Comparison of ENCODE assay signal across 20 cellular contexts in the genomic region with DNA sequence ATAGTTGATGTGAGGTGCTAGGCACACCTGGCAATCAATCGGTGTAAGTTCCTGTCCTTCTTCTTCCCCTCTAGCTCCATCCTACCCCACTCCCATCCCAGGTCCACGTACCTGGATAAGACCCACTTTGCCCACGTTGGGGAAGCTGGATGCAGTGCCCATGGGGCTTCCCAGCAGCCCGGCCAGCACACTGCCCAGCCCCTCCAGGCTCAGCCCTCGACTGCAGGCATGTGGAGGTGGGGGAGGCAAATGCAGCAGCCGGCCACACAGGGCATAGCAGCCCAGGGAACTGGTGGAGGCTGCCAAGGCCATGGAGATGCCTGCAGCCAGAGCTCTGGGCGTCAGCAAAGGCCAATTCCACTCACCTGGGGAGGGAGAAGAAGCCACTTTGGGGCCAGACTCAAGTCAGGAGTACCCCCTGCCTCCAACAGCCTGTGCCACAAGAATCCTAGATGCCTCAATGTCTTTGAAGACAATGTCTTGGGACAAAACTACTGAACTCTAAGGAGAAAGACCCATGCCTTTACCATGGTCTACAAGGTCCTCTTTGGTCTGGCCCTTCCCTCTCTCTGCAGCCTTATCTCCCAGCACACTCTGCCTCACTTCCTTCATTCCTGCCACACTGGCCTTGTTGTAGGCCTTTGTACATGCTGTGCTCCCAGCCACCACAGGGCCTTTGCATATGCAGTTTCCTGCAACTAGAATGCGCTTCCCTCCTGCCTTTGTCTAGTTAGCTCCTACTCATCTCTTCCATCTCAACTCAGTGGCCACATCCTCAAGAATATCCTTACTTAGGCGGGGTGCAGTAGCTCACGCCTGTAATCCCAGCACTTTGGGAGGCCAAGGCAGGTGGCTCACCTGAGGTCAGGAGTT.
"Had no signal": no experiment of that assay in that cellular context is flagged by ENCODE, and none has a peak within 500 bp of the region (broad histone marks: within the 10 kb centered on the region; RNA-seq: fewer than 3 reads in every experiment).

No MANE protein-coding gene starts in this region.

- H3K27me3 ChIP-seq: foreskin keratinocyte, sigmoid colon, stomach had no signal

- DNase-seq: effector CD4-positive, alpha-beta T cell; endodermal cell; erythroblast; foreskin keratinocyte; immature natural killer cell; left cardiac atrium; left ventricle myocardium inferior; lower lobe of right lung; midbrain; sigmoid colon; stimulated activated CD4-positive, alpha-beta T cell treated with anti-CD3 and anti-CD28 coated beads, Interleukin-2, amount 100 ng/mL, for 24 hours; stimulated activated naive CD4-positive, alpha-beta T cell; stomach; substantia nigra; trophoblast cell had no signal

- H3K4me1 ChIP-seq: foreskin keratinocyte had no signal

- H3K36me3 ChIP-seq: left ventricle myocardium inferior, lower lobe of right lung, sigmoid colon, stomach, thoracic aorta had no signal

- H3K27ac ChIP-seq: coronary artery, foreskin keratinocyte, left ventricle myocardium inferior, lower lobe of right lung, sigmoid colon, skin epidermis, stomach, thoracic aorta had no signal

- H3K36me3 Mint-ChIP-seq: memory B cell; natural killer cell treated with Interleukin-12 subunit alpha and Interleukin-12 subunit beta and Interleukin-15 and Interleukin-18, amount 100 ng/mL, for 72 hours had no signal

- H3K9me3 ChIP-seq: left ventricle myocardium inferior, lower lobe of right lung, sigmoid colon, stomach, thoracic aorta had no signal

- ATAC-seq: foreskin keratinocyte; left cardiac atrium; lower lobe of right lung; natural killer cell treated with Interleukin-12 subunit alpha and Interleukin-12 subunit beta and Interleukin-15 and Interleukin-18, amount 100 ng/mL, for 72 hours had no signal

- H3K9me3 Mint-ChIP-seq: endodermal cell; immature natural killer cell; memory B cell; natural killer cell treated with Interleukin-12 subunit alpha and Interleukin-12 subunit beta and Interleukin-15 and Interleukin-18, amount 100 ng/mL, for 72 hours had no signal

- H3K4me3 ChIP-seq: coronary artery, left ventricle myocardium inferior, lower lobe of right lung, sigmoid colon, skin epidermis, stomach, thoracic aorta had no signal

- H3K27me3 Mint-ChIP-seq: memory B cell; natural killer cell treated with Interleukin-12 subunit alpha and Interleukin-12 subunit beta and Interleukin-15 and Interleukin-18, amount 100 ng/mL, for 72 hours had no signal

- H3K4me3 Mint-ChIP-seq: endodermal cell; immature natural killer cell; memory B cell; natural killer cell treated with Interleukin-12 subunit alpha and Interleukin-12 subunit beta and Interleukin-15 and Interleukin-18, amount 100 ng/mL, for 72 hours had no signal

- H3K27ac Mint-ChIP-seq: endodermal cell; memory B cell; natural killer cell treated with Interleukin-12 subunit alpha and Interleukin-12 subunit beta and Interleukin-15 and Interleukin-18, amount 100 ng/mL, for 72 hours had no signal
